9 cellular contexts compared by ENCODE assay signal in the genomic region with DNA sequence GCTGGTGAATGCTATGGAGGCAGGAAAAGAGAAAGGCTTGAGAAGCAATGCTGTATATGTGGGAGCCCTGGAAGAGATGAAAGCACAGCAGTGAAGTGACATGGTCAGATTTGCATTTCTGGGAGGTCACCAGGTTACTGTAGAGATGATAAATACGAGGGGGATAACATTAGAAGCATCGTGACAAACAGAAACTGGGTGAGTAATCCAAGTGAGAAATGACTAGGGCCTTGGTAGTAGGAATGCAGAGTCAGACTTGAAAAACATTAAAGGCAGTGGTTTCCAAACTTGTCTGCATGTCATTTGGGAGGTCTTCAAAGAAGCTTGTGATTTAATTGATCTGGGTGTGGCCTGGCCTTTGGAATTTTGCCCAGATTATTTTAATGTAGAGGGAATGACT. TPM values are rescaled to one million over a fixed set of nuclear protein-coding genes. Genes with fewer than 3 reads are reported as not detected.
DNase-seq lines count a peak whose midpoint lies in the region; ATAC-seq lines count a peak whose summit lies in the region.
"Had no signal": no experiment of that assay in that cellular context is flagged by ENCODE, and none has a peak within 500 bp of the region (broad histone marks: within the 10 kb centered on the region; RNA-seq: fewer than 3 reads in every experiment).

No MANE protein-coding gene starts in this region.

- no peak overlapping the region for H3K4me3 ChIP-seq in SJCRH30
- H3K4me3 ChIP-seq: K562 had no signal

- no peak overlapping the region for H3K27ac ChIP-seq in SJCRH30

- H3K9me3 ChIP-seq in SJCRH30 (replicated peaks) = 0 out of 2 replicates have a peak, but pooled peaks cover 6% of the 10 kb centered on the region

- H3K27me3 ChIP-seq in SJCRH30 = no peaks in the 10 kb centered on the region

- no peaks in the 10 kb centered on the region for H3K4me1 ChIP-seq in SJCRH30

- peak; percentile 65 for DNase-seq in iris pigment epithelial cell (ENCODE audit: low read depth)
- no peak for DNase-seq in NCI-H2171 treated with DMSO at 0.1 percent for 48 hours (lab: John Stamatoyannopoulos, UW)
- DNase-seq in NK-92 (lab: John Stamatoyannopoulos, UW; ENCODE audit: unreplicated experiment) = no peak
- no peak for DNase-seq in NCI-H2107 (lab: John Stamatoyannopoulos, UW)
- no peak for DNase-seq in SJCRH30

- no peaks in the 10 kb centered on the region for H3K36me3 ChIP-seq in SJCRH30

- ATAC-seq in GM18511 (IDR thresholded peaks at IDR 0.05; ENCODE audit: unreplicated experiment) = peak; percentile 99
- peak; percentile 99 for ATAC-seq in GM21529 (IDR thresholded peaks at IDR 0.05; ENCODE audit: unreplicated experiment)
- ATAC-seq in HG03521 (IDR thresholded peaks at IDR 0.05; ENCODE audit: unreplicated experiment) = peak; percentile 92
- ATAC-seq: K562 had no signal

RNA-seq across cellular contexts. Expression of a gene that starts 44.0 kb away (rescaled TPM):
- total RNA-seq in SJCRH30 (2014; rRNA removed; shearing (Covaris generic)) = 50.1 and 58.8 TPM in 2 replicates
